Comparison of ENCODE assay signal across 19 cellular contexts in genomic region chr2:38181802-38182517, GRCh38.
DNase-seq lines count a peak whose midpoint lies in the region; ATAC-seq lines count a peak whose summit lies in the region.
"Had no signal": no experiment of that assay in that cellular context is flagged by ENCODE, and none has a peak within 500 bp of the region (broad histone marks: within the 10 kb centered on the region; RNA-seq: fewer than 3 reads in every experiment).

No MANE protein-coding gene starts in this region.

- H3K4me1 ChIP-seq in stomach smooth muscle (ENCODE audit: control insufficient read depth, insufficient read depth, low read length) (peaks cover 11% of the 10 kb centered on the region), Karpas-422 (ENCODE audit: low read length) (peaks cover under 1% of the 10 kb centered on the region; the same call in 1 of the 2 replicates)

- no peaks in the 10 kb centered on the region for H3K79me2 ChIP-seq in Karpas-422 (ENCODE audit: low read length)

- H2AFZ ChIP-seq in Karpas-422 (ENCODE audit: low read length): no peak overlapping the region

- H3K4me3 ChIP-seq in stomach smooth muscle (ENCODE audit: low read length in 2 of 2) (no peak overlapping the region), Karpas-422 (ENCODE audit: low read length) (no peak overlapping the region)

- intact Hi-C loops in left colon (cut with DNase I, micrococcal nuclease): no loop called here

- H3K27ac ChIP-seq in stomach smooth muscle (ENCODE audit: low read length) (peak overlapping the region; percentile 53), Karpas-422 (ENCODE audit: low read length) (no peak overlapping the region)
- H3K27ac ChIP-seq: C4-2B had no signal

- H3K9ac ChIP-seq in stomach smooth muscle (ENCODE audit: low read length in 2 of 2) (no peak overlapping the region), Karpas-422 (ENCODE audit: low read length) (no peak overlapping the region)

- no peaks in the 10 kb centered on the region for H3K27me3 ChIP-seq in stomach smooth muscle (ENCODE audit: control insufficient read depth in 1 of 2, insufficient read depth in 2 of 2, low read length in 2 of 2)
- no peaks in the 10 kb centered on the region for H3K27me3 ChIP-seq in Karpas-422 (ENCODE audit: low read length)

- no peaks in the 10 kb centered on the region for H3K36me3 ChIP-seq in stomach smooth muscle (ENCODE audit: control insufficient read depth in 2 of 2, insufficient read depth in 2 of 2, low read length in 2 of 2)
- H3K36me3 ChIP-seq in Karpas-422 (ENCODE audit: insufficient read depth, low read length): no peaks in the 10 kb centered on the region

- ATAC-seq in left colon: peak; percentile 77
- ATAC-seq in GM18909 (IDR thresholded peaks at IDR 0.05; ENCODE audit: poor library complexity, unreplicated experiment): no peak
- ATAC-seq: HCT116, Right ventricle myocardium inferior had no signal

- H3K9me3 ChIP-seq in stomach smooth muscle (ENCODE audit: control insufficient read depth in 2 of 2, low read length in 2 of 2): no peaks in the 10 kb centered on the region
- no peaks in the 10 kb centered on the region for H3K9me3 ChIP-seq in Karpas-422 (ENCODE audit: low read length)

- no peaks in the 10 kb centered on the region for H3K9me2 ChIP-seq in Karpas-422 (replicated peaks; ENCODE audit: insufficient read depth, low read length)

- DNase-seq in DMS153 treated with DMSO at 0.1 percent for 48 hours (lab: John Stamatoyannopoulos, UW; ENCODE audit: unreplicated experiment) (peak; percentile 20), NCI-H2227 treated with DMSO at 0.1 percent for 48 hours (lab: John Stamatoyannopoulos, UW) (peak; percentile 42), left colon (no peak), glomerular visceral epithelial cell (ENCODE audit: extremely low spot score) (no peak), Karpas-422 (no peak)
- DNase-seq: AML-193, DMS 273 treated with DMSO at 0.1 percent for 48 hours, GF-D8, GOT3, Kasumi-1, MM.1S, NCI-H1105, NCI-H345, NCI-H524 treated with DMSO at 0.1 percent for 48 hours had no signal

- H4K20me1 ChIP-seq in Karpas-422 (ENCODE audit: insufficient read depth, low read depth, low read length): no peaks in the 10 kb centered on the region

- H3K4me2 ChIP-seq in Karpas-422 (ENCODE audit: low read depth, low read length, poor library complexity, severe bottlenecking): no peak overlapping the region

Comparison
In these comparisons a context has a peak if more than half of its experiments do, and no peak if none do; other contexts are left out.
1. DNase-seq: peak in DMS153 treated with DMSO at 0.1 percent for 48 hours (single experiment) and NCI-H2227 treated with DMSO at 0.1 percent for 48 hours (single experiment); none in left colon (0 of 2), glomerular visceral epithelial cell (single experiment) and Karpas-422 (single experiment).